ENCODE assay signal across 22 cellular contexts in genomic region chr11:19812096-19812495, GRCh38.
DNase-seq lines count a peak whose midpoint lies in the region; TF ChIP-seq lines count a peak whose summit lies in the region.
"Had no signal": no experiment of that assay in that cellular context is flagged by ENCODE, and none has a peak within 500 bp of the region (broad histone marks: within the 10 kb centered on the region; RNA-seq: fewer than 3 reads in every experiment).

No MANE protein-coding gene starts in this region.

- no peak overlapping the region for H2BK120ac ChIP-seq in H9 (ENCODE audit: low read depth, low read length, poor library complexity, severe bottlenecking)
- no peak overlapping the region for H2BK120ac ChIP-seq in mesendoderm (ENCODE audit: low read depth, low read length)

- no peak overlapping the region for H3K14ac ChIP-seq in H9 (ENCODE audit: insufficient read depth, low read length)

- H4K20me1 ChIP-seq in BLaER1 treated with 17β-estradiol and CSF1 and Interleukin-3, amounts not matched to agents 10 nM and 100 nM, result no peaks in the 10 kb centered on the region
- no peaks in the 10 kb centered on the region for H4K20me1 ChIP-seq in H9 (ENCODE audit: control insufficient read depth, insufficient read depth, insufficient read length)

- peak; percentile 13 for DNase-seq in NCI-H146 (lab: John Stamatoyannopoulos, UW)
- DNase-seq in NCI-H146 treated with DMSO at 0.1 percent for 48 hours (lab: John Stamatoyannopoulos, UW; ENCODE audit: unreplicated experiment), result no peak
- no peak for DNase-seq in H9
- DNase-seq in mesendoderm, result no peak
- DNase-seq in activated CD4-positive, alpha-beta T cell treated with anti-CD3 and anti-CD28 coated beads for 4 hours, result no peak
- DNase-seq: AML-193; CD4-positive, alpha-beta memory T cell; CD4-positive, CD25-positive, alpha-beta regulatory T cell; CD8-positive, alpha-beta memory T cell; COR-L47; DMS 273 treated with DMSO at 0.1 percent for 48 hours; DMS53; DMS79; DND-41; EL; GDM1 had no signal

- H3K9me3 Mint-ChIP-seq in H9, result no peaks in the 10 kb centered on the region
- H3K9me3 Mint-ChIP-seq: CD4-positive, alpha-beta memory T cell; CD4-positive, CD25-positive, alpha-beta regulatory T cell; CD8-positive, alpha-beta memory T cell had no signal

- H4K5ac ChIP-seq in H9 (ENCODE audit: insufficient read length, low read depth, low read length) (no peak overlapping the region), mesendoderm (ENCODE audit: low read length) (no peak overlapping the region)

- H3K79me1 ChIP-seq in H9 (ENCODE audit: insufficient read depth, low read depth, low read length, poor library complexity, severe bottlenecking) (peaks cover 2% of the 10 kb centered on the region), mesendoderm (ENCODE audit: low read length) (no peaks in the 10 kb centered on the region)

- H3K27me3 Mint-ChIP-seq in H9 (ENCODE audit: low read depth), result no peaks in the 10 kb centered on the region
- H3K27me3 Mint-ChIP-seq: CD4-positive, CD25-positive, alpha-beta regulatory T cell had no signal

- H3K4me3 Mint-ChIP-seq in H9, result no peak overlapping the region
- H3K4me3 Mint-ChIP-seq: B cell; CD14-positive monocyte; CD4-positive, alpha-beta memory T cell; CD4-positive, CD25-positive, alpha-beta regulatory T cell; CD8-positive, alpha-beta memory T cell had no signal

- H3K9ac ChIP-seq in BLaER1 treated with 17β-estradiol and CSF1 and Interleukin-3, amounts not matched to agents 10 nM and 100 nM, result no peak overlapping the region
- H3K9ac ChIP-seq in H9 (ENCODE audit: extremely low read depth, insufficient read length, low read length) (no peak overlapping the region), mesendoderm (ENCODE audit: low read length) (no peak overlapping the region)

- H3K56ac ChIP-seq in H9 (ENCODE audit: insufficient read length, low read depth, low read length), result no peak overlapping the region
- no peak overlapping the region for H3K56ac ChIP-seq in mesendoderm (ENCODE audit: low read length)

- no peak overlapping the region for H2BK20ac ChIP-seq in H9 (ENCODE audit: low read depth, low read length, poor library complexity, severe bottlenecking)

- no peak overlapping the region for H4K8ac ChIP-seq in H9 (replicated peaks; ENCODE audit: insufficient read length, low read depth, low read length)
- no peak overlapping the region for H4K8ac ChIP-seq in mesendoderm (ENCODE audit: low read depth, low read length)

- no peak overlapping the region for H3K23ac ChIP-seq in H9 (ENCODE audit: insufficient read length, low read depth, low read length)
- no peak overlapping the region for H3K23ac ChIP-seq in mesendoderm (ENCODE audit: low read length)

- peak overlapping the region in 2 of 3 experiments; percentile 15 to 48; a peak in 2 of 7 replicates for H3K27ac Mint-ChIP-seq in H9
- H3K27ac Mint-ChIP-seq: B cell; CD14-positive monocyte; CD4-positive, alpha-beta memory T cell; CD4-positive, CD25-positive, alpha-beta regulatory T cell; CD8-positive, alpha-beta memory T cell had no signal

- no CpG with 5 or more reads among the region's 1 CpG for WGBS in H9 (ENCODE audit: extremely low coverage, insufficient read length, low lambda C conversion rate)
- no CpG with 5 or more reads among the region's 1 CpG for WGBS in mesendoderm (ENCODE audit: extremely low coverage, insufficient coverage, low lambda C conversion rate)

- no peak overlapping the region for H3K4me3 ChIP-seq in BLaER1 treated with 17β-estradiol and CSF1 and Interleukin-3, amounts not matched to agents 10 nM and 100 nM
- H3K4me3 ChIP-seq in mesendoderm (ENCODE audit: low read length), result no peak overlapping the region
- H3K4me3 ChIP-seq: A549, GM12878 had no signal

- H2AK5ac ChIP-seq in H9 (ENCODE audit: insufficient read length, low read length) (no peak overlapping the region), mesendoderm (ENCODE audit: low read length) (no peak overlapping the region)

- no peaks in the 10 kb centered on the region for H3K36me3 ChIP-seq in BLaER1 treated with 17β-estradiol and CSF1 and Interleukin-3, amounts not matched to agents 10 nM and 100 nM
- no peaks in the 10 kb centered on the region for H3K36me3 ChIP-seq in mesendoderm (ENCODE audit: control insufficient read depth, insufficient read depth, low read length)

- no peak overlapping the region for H2AFZ ChIP-seq in H9 (ENCODE audit: low read length)

- peaks cover 82 to 93% of the 10 kb centered on the region in 2 experiments for H3K4me1 Mint-ChIP-seq in H9
- H3K4me1 Mint-ChIP-seq: B cell; CD4-positive, alpha-beta memory T cell; CD8-positive, alpha-beta memory T cell had no signal

- H3K79me2 ChIP-seq in H9 (ENCODE audit: insufficient read depth, low read length) (peaks cover 11% of the 10 kb centered on the region), mesendoderm (ENCODE audit: control insufficient read depth, insufficient read depth, low read length) (peaks cover 3% of the 10 kb centered on the region)

- no peak overlapping the region for H3K27ac ChIP-seq in BLaER1 treated with 17β-estradiol and CSF1 and Interleukin-3, amounts not matched to agents 10 nM and 100 nM
- no peak overlapping the region for H3K27ac ChIP-seq in H9 (ENCODE audit: insufficient read length, low read depth, low read length)
- H3K27ac ChIP-seq in mesendoderm (ENCODE audit: low read depth, low read length), result no peak overlapping the region
- H3K27ac ChIP-seq: 22Rv1, A549 had no signal

- no peaks in the 10 kb centered on the region for H3K27me3 ChIP-seq in BLaER1 treated with 17β-estradiol and CSF1 and Interleukin-3, amounts not matched to agents 10 nM and 100 nM
- H3K27me3 ChIP-seq in H9 (ENCODE audit: insufficient read depth, low read length) (no peaks in the 10 kb centered on the region), mesendoderm (ENCODE audit: insufficient read depth, low read length, poor library complexity) (no peaks in the 10 kb centered on the region)

- no peaks in the 10 kb centered on the region for H3K9me3 ChIP-seq in BLaER1 treated with 17β-estradiol and CSF1 and Interleukin-3, amounts not matched to agents 10 nM and 100 nM (replicated peaks in 1 of 11)
- no peaks in the 10 kb centered on the region for H3K9me3 ChIP-seq in H9 (ENCODE audit: control insufficient read depth, low read depth, low read length)
- H3K9me3 ChIP-seq: A549 had no signal

- H2BK12ac ChIP-seq in H9 (ENCODE audit: insufficient read length, low read depth, low read length), result no peak overlapping the region

- H3K4me1 ChIP-seq in BLaER1 treated with 17β-estradiol and CSF1 and Interleukin-3, amounts not matched to agents 10 nM and 100 nM, result peaks cover 10 to 18% (median 12%) of the 10 kb centered on the region in 10 experiments; a peak in 16 of 20 replicates
- H3K4me1 ChIP-seq in H9 (ENCODE audit: insufficient read depth, low read length), result peaks cover 42% of the 10 kb centered on the region
- H3K4me1 ChIP-seq in mesendoderm (ENCODE audit: control insufficient read depth, low read depth, low read length), result peaks cover 12% of the 10 kb centered on the region
- H3K4me1 ChIP-seq: A549 had no signal

- H2BK5ac ChIP-seq in H9 (ENCODE audit: insufficient read length, low read length), result no peak overlapping the region
- no peak overlapping the region for H2BK5ac ChIP-seq in mesendoderm (ENCODE audit: low read length)

- no peak overlapping the region for H4K91ac ChIP-seq in H9 (ENCODE audit: insufficient read length, low read depth, low read length)

- H3K4me2 ChIP-seq in BLaER1 treated with 17β-estradiol and CSF1 and Interleukin-3, amounts not matched to agents 10 nM and 100 nM, result peak overlapping the region in 6 of 11 experiments; percentile 13 to 56 (median 44); a peak in 5 of 22 replicates
- no peak overlapping the region for H3K4me2 ChIP-seq in H9 (ENCODE audit: insufficient read depth, insufficient read length, low read length)
- no peak overlapping the region for H3K4me2 ChIP-seq in mesendoderm (ENCODE audit: low read length)
- H3K4me2 ChIP-seq: A549 had no signal

- H3K36me3 Mint-ChIP-seq in H9 (ENCODE audit: insufficient read depth in 1 of 3, low read depth in 3 of 3), result peaks cover 0 to 5% (median 5%) of the 10 kb centered on the region in 3 experiments; a peak in 5 of 7 replicates
- H3K36me3 Mint-ChIP-seq: CD14-positive monocyte; CD4-positive, alpha-beta memory T cell; CD4-positive, CD25-positive, alpha-beta regulatory T cell; CD8-positive, alpha-beta memory T cell had no signal

- H3K18ac ChIP-seq in H9 (ENCODE audit: insufficient read length, low read depth, low read length), result no peak overlapping the region
- H3K18ac ChIP-seq in mesendoderm (ENCODE audit: low read length), result no peak overlapping the region

- no peak overlapping the region for H3T11ph ChIP-seq in H9 (ENCODE audit: low read length)

- H2BK15ac ChIP-seq in H9 (ENCODE audit: low read depth, low read length) (no peak overlapping the region), mesendoderm (replicated peaks; ENCODE audit: low read depth) (no peak overlapping the region)

- H3K23me2 ChIP-seq in H9 (ENCODE audit: insufficient read length, low read depth, low read length, poor library complexity, severe bottlenecking), result no peaks in the 10 kb centered on the region

- TF ChIP-seq CTCF in H9 (conservative IDR thresholded peaks at IDR 0.05), result no peak

- no peak overlapping the region for H3K4ac ChIP-seq in H9 (ENCODE audit: low read depth, low read length)
- H3K4ac ChIP-seq in mesendoderm (ENCODE audit: low read depth, low read length), result no peak overlapping the region

Comparison
In these comparisons a context has a peak if more than half of its experiments do, and no peak if none do; other contexts are left out.
1. H3K4me2 ChIP-seq: peak in BLaER1 treated with 17β-estradiol and CSF1 and Interleukin-3, amounts not matched to agents 10 nM and 100 nM (6 of 11); none in H9 (single experiment) and mesendoderm (single experiment).